12 cellular contexts compared by ENCODE assay signal in the genomic region with DNA sequence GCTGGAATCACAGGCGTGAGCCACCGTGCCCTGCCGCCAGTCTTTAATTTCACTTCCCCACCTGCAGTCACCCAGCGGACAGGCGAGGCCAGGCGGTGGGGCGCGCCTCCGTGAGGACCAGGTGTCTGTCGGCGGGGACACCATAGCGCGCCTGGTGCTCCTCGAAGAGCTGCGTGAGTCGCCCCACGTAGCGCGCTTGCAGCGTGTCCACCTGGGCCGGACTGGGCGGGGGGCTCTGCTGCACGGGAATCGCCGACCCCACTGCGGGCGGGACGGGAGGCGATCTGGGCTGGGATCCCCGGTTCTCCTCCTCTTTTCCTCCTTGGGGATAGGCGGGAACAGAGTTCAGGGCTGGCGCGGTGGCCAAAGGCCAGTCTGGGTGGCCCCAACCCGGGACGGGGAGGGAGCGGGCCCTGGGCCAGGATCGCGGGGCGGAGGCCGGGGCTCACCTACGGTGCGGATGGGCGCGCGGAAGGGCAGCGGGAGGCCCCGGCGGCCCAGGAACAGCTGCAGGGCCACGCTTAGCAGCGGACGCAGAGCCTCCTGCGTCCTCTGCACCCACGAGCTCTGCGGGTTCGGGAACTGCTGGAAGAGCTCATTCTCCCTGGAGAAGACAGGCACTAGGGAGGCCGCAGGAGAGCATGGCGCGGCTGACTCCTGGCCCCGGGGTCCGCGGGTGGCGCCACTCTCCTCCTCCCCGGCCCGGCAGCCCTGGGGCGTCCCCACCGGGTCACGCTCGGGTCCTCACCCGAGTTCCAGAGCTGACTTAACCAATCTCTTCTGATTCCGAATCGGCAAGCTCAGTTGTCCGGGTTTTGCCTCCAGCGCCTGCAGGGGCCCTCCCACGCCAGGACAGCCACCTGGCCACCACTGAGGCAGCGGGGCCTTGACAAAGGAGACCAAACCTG. TPM values are rescaled to one million over a fixed set of nuclear protein-coding genes. Genes with fewer than 3 reads are reported as not detected.
DNase-seq lines count a peak whose midpoint lies in the region; ATAC-seq and TF ChIP-seq lines count a peak whose summit lies in the region.
"Had no signal": no experiment of that assay in that cellular context is flagged by ENCODE, and none has a peak within 500 bp of the region (broad histone marks: within the 10 kb centered on the region; RNA-seq: fewer than 3 reads in every experiment).

No MANE protein-coding gene starts in this region.

- H3K9me3 ChIP-seq in adipocyte (ENCODE audit: control insufficient read depth, low read length) = no peaks in the 10 kb centered on the region
- H3K9me3 ChIP-seq in right lobe of liver = no peaks in the 10 kb centered on the region
- no peaks in the 10 kb centered on the region for H3K9me3 ChIP-seq in CD8-positive, alpha-beta memory T cell (ENCODE audit: low read length)

- peak overlapping the region; percentile 32 for H3K4me3 Mint-ChIP-seq in Calu3 (ENCODE audit: low read depth, unreplicated experiment)
- peak overlapping the region in 3 of 7 donors; percentile 25 to 59 (median 56) for H3K4me3 Mint-ChIP-seq in CD8-positive, alpha-beta memory T cell
- H3K4me3 Mint-ChIP-seq: activated naive CD4-positive, alpha-beta T cell treated with anti-CD3 and anti-CD28 coated beads, Interleukin-2, amount 10 ng/mL, durations not matched to agents 7 days and 5 days had no signal

- H3K27ac ChIP-seq in right lobe of liver (peak overlapping the region in 2 of 3 donors; percentile 1 to 66), substantia nigra (ENCODE audit: low read depth, low read length, poor library complexity, severe bottlenecking) (no peak overlapping the region)
- H3K27ac ChIP-seq in CD8-positive, alpha-beta memory T cell (ENCODE audit: low read depth, low read length) = no peak overlapping the region
- H3K27ac ChIP-seq: epithelial cell of prostate had no signal

- H3K27me3 Mint-ChIP-seq in Calu3 (ENCODE audit: unreplicated experiment) = peaks cover 38% of the 10 kb centered on the region
- peaks cover 23 to 38% of the 10 kb centered on the region in 2 donors for H3K27me3 Mint-ChIP-seq in CD8-positive, alpha-beta memory T cell

- no peaks in the 10 kb centered on the region for H3K4me1 Mint-ChIP-seq in Calu3 (ENCODE audit: low read depth, unreplicated experiment)
- H3K4me1 Mint-ChIP-seq in CD8-positive, alpha-beta memory T cell = peaks cover 8 to 14% (median 9%) of the 10 kb centered on the region in 3 donors

- POLR2A ChIA-PET in CD8-positive, alpha-beta memory T cell (lab: Charles Lee) = interaction anchor here (0.6 kb wide), 1 partner anchor 16 kb away, joined by 3 read pairs; no protein-coding TSS in a partner anchor

- H3K4me3 ChIP-seq in adipocyte (ENCODE audit: low read length) = no peak overlapping the region
- H3K4me3 ChIP-seq in right lobe of liver = peak overlapping the region; percentile 45 to 56 (median 47)
- no peak overlapping the region for H3K4me3 ChIP-seq in CD8-positive, alpha-beta memory T cell (ENCODE audit: low read length)

- peaks cover 3% of the 10 kb centered on the region for H3K4me1 ChIP-seq in adipocyte (ENCODE audit: control insufficient read depth, insufficient read depth, low read length)
- peaks cover 0 to 11% (median 0%) of the 10 kb centered on the region in 4 donors for H3K4me1 ChIP-seq in right lobe of liver
- peaks cover 5% of the 10 kb centered on the region for H3K4me1 ChIP-seq in CD8-positive, alpha-beta memory T cell (ENCODE audit: insufficient read depth, low read length)

- intact Hi-C loops in Calu3 (cut with micrococcal nuclease; ENCODE audit: unreplicated experiment) = no loop called here
- intact Hi-C loops in right lobe of liver (cut with DNase I) = no loop called here

- peaks cover 10% of the 10 kb centered on the region for H3K36me3 ChIP-seq in adipocyte (ENCODE audit: control insufficient read depth, insufficient read depth, low read length, severe bottlenecking)
- peaks cover 0 to 8% (median 0%) of the 10 kb centered on the region in 4 donors for H3K36me3 ChIP-seq in right lobe of liver
- no peaks in the 10 kb centered on the region for H3K36me3 ChIP-seq in CD8-positive, alpha-beta memory T cell (ENCODE audit: insufficient read depth, low read length)

- no peak for TF ChIP-seq CTCF in Calu3 (IDR thresholded peaks at IDR 0.05; ENCODE audit: unreplicated experiment)
- no peak for TF ChIP-seq CTCF in right lobe of liver (IDR thresholded peaks at IDR 0.05)

- TF ChIP-seq POLR2A in right lobe of liver (IDR thresholded peaks at IDR 0.05) = no peak

- H3K27me3 ChIP-seq in adipocyte (replicated peaks; ENCODE audit: control insufficient read depth, insufficient read depth, low read length) (peaks cover 27% of the 10 kb centered on the region), right lobe of liver (no peaks in the 10 kb centered on the region)
- H3K27me3 ChIP-seq in CD8-positive, alpha-beta memory T cell (ENCODE audit: insufficient read depth, low read length, poor library complexity, severe bottlenecking) = no peaks in the 10 kb centered on the region

- CTCF ChIA-PET in Calu3 (lab: Charles Lee) = interaction anchor here (0.9 to 1.1 kb wide), 2 partner anchors 16 to 21 kb away, joined by 4 to 5 read pairs; partner anchors contain the start of genes PLOD3 and ZNHIT1
- CTCF ChIA-PET in CD8-positive, alpha-beta memory T cell (lab: Charles Lee) = interaction anchor here (1.2 to 6.4 kb wide), 3 partner anchors 9 to 81 kb away, joined by 4 to 31 read pairs (median 5); no protein-coding TSS in a partner anchor

- WGBS in right lobe of liver (ENCODE audit: insufficient coverage, low coverage, low lambda C conversion rate, missing lambda C conversion rate) = 6% methylated on average over 3 of the region's 75 CpGs

- no TSS peak for BruUV-seq in Calu3 (replicated peaks; lab: Mats Ljungman, UMichigan)

- ATAC-seq in right lobe of liver (peak; percentile 72 to 82 (median 80)), GM19351 (IDR thresholded peaks at IDR 0.05; ENCODE audit: unreplicated experiment) (no peak)

- DNase-seq in Calu3 (no peak), adipocyte (ENCODE audit: low read depth) (peak; percentile 3), right lobe of liver (peak; percentile 75 to 84 (median 77)), substantia nigra (lab: John Stamatoyannopoulos, UW) (no peak)
- DNase-seq in CD8-positive, alpha-beta memory T cell = no peak
- DNase-seq: activated naive CD4-positive, alpha-beta T cell treated with anti-CD3 and anti-CD28 coated beads, Interleukin-2, amount 10 ng/mL, durations not matched to agents 7 days and 5 days; NCI-H748 treated with DMSO at 0.1 percent for 48 hours; stimulated activated CD4-positive, alpha-beta T cell treated with anti-CD3 and anti-CD28 coated beads, Interleukin-4, amount 100 ng/mL, for 4 hours had no signal

- H3K9me3 Mint-ChIP-seq in Calu3 (ENCODE audit: low read depth, unreplicated experiment) = no peaks in the 10 kb centered on the region
- H3K9me3 Mint-ChIP-seq in CD8-positive, alpha-beta memory T cell = no peaks in the 10 kb centered on the region
- H3K9me3 Mint-ChIP-seq: activated naive CD4-positive, alpha-beta T cell treated with anti-CD3 and anti-CD28 coated beads, Interleukin-2, amount 10 ng/mL, durations not matched to agents 7 days and 5 days; IgD-negative memory B cell had no signal

- H3K27ac Mint-ChIP-seq in Calu3 (ENCODE audit: unreplicated experiment) = no peak overlapping the region
- H3K27ac Mint-ChIP-seq in CD8-positive, alpha-beta memory T cell = no peak overlapping the region

- no peak overlapping the region for H3K9ac ChIP-seq in adipocyte (ENCODE audit: low read length)

- H3K36me3 Mint-ChIP-seq in Calu3 (ENCODE audit: insufficient read depth, unreplicated experiment) = peaks cover 10% of the 10 kb centered on the region
- peaks cover 0 to 8% (median 6%) of the 10 kb centered on the region in 3 donors for H3K36me3 Mint-ChIP-seq in CD8-positive, alpha-beta memory T cell
- H3K36me3 Mint-ChIP-seq: IgD-negative memory B cell had no signal

RNA-seq across cellular contexts. Expression of gene MOGAT3, which starts 1.1 kb away (rescaled TPM):
- not detected in 2 replicates for total RNA-seq in Calu3 (2022)
- total RNA-seq in right lobe of liver = 10 to 100 TPM in 5 of 6 experiments, 1 to 10 TPM in 1; 8.4 to 28.6 (median 15.7) TPM
- not detected for total RNA-seq in CD8-positive, alpha-beta memory T cell
- not detected for polyA plus RNA-seq in CD8-positive, alpha-beta memory T cell
- polyA plus RNA-seq: IgD-negative memory B cell had no signal

RNA-seq across cellular contexts. Expression of gene PLOD3, which starts 15.4 kb away (rescaled TPM):
- total RNA-seq in Calu3 (2022) (103 and 108 TPM in 2 replicates), right lobe of liver (10 to 100 TPM; 41.7 to 57.5 (median 54.3) TPM)
- total RNA-seq in CD8-positive, alpha-beta memory T cell = 10 to 100 TPM; 41.3 to 45.4 TPM
- polyA plus RNA-seq in CD8-positive, alpha-beta memory T cell = 23.1 TPM

RNA-seq across cellular contexts. Expression of gene ZNHIT1, which starts 16.0 kb away (rescaled TPM):
- 57.2 and 57.5 TPM in 2 replicates for total RNA-seq in Calu3 (2022)
- total RNA-seq in right lobe of liver = 100 to 1,000 TPM in 4 of 6 experiments, 10 to 100 TPM in 2; 68.3 to 159 (median 111) TPM
- 10 to 100 TPM; 50.6 to 51.7 TPM for total RNA-seq in CD8-positive, alpha-beta memory T cell
- 66.2 TPM for polyA plus RNA-seq in CD8-positive, alpha-beta memory T cell

RNA-seq across cellular contexts. Expression of gene NAT16, which starts 21.9 kb away (rescaled TPM):
- total RNA-seq in Calu3 (2022) (not detected in 2 replicates), right lobe of liver (not detected)
- total RNA-seq in CD8-positive, alpha-beta memory T cell = not detected
- polyA plus RNA-seq in CD8-positive, alpha-beta memory T cell = not detected
- total RNA-seq: mucosa of gallbladder had no signal
- polyA plus RNA-seq: IgD-negative memory B cell had no signal

RNA-seq across cellular contexts. Expression of gene CLDN15, which starts 35.7 kb away (rescaled TPM):
- total RNA-seq in Calu3 (2022) (6.4 and 8.5 TPM in 2 replicates), right lobe of liver (10 to 100 TPM in 2 of 6 experiments, 1 to 10 TPM in 4; 5.9 to 10.8 (median 9.2) TPM)
- 10 to 100 TPM; 19.5 to 20.3 TPM for total RNA-seq in CD8-positive, alpha-beta memory T cell
- polyA plus RNA-seq in CD8-positive, alpha-beta memory T cell = 1.2 TPM

Comparison
In these comparisons a context has a peak if more than half of its experiments do, and no peak if none do; other contexts are left out.
1. DNase-seq: peak in adipocyte (single experiment) and right lobe of liver (3 of 3); none in Calu3 (single experiment), CD8-positive, alpha-beta memory T cell (0 of 5) and substantia nigra (0 of 49).
2. H3K4me3 ChIP-seq: peak in right lobe of liver (3 of 3); none in adipocyte (single experiment) and CD8-positive, alpha-beta memory T cell (single experiment).
3. H3K27ac ChIP-seq: peak in right lobe of liver (2 of 3); none in CD8-positive, alpha-beta memory T cell (single experiment) and substantia nigra (single experiment).